In genomic region chr2:214489181-214489580, GRCh38 we compare ENCODE assay signal across 17 cellular contexts.
A peak's percentile ranks its signal among the peaks of the same experiment; 100 is the strongest.
DNase-seq lines count a peak whose midpoint lies in the region; ATAC-seq and TF ChIP-seq lines count a peak whose summit lies in the region.
"Had no signal": no experiment of that assay in that cellular context is flagged by ENCODE, and none has a peak within 500 bp of the region (broad histone marks: within the 10 kb centered on the region; RNA-seq: fewer than 3 reads in every experiment).

No MANE protein-coding gene starts in this region.

- no peaks in the 10 kb centered on the region for H3K27me3 ChIP-seq in gastroesophageal sphincter

- H3K4me3 Mint-ChIP-seq in WTC11 (no peak overlapping the region), neural crest cell (no peak overlapping the region)
- H3K4me3 Mint-ChIP-seq: CD4-positive, alpha-beta T cell had no signal

- H3K9me3 ChIP-seq in gastroesophageal sphincter, result no peaks in the 10 kb centered on the region

- TF ChIP-seq CTCF in C4-2B (conservative IDR thresholded peaks at IDR 0.05) (0 out of 2 replicates have a peak, but pooled peaks have one; percentile 15), GM12873 (IDR thresholded peaks at IDR 0.05; ENCODE audit: insufficient read depth, low read depth, low read length, missing control alignments) (peak; percentile 1), WTC11 (IDR thresholded peaks at IDR 0.05) (no peak), neural crest cell (conservative IDR thresholded peaks at IDR 0.05) (peak; percentile 25), gastroesophageal sphincter (IDR thresholded peaks at IDR 0.05) (no peak)

- no peak for TF ChIP-seq POLR2A in gastroesophageal sphincter (IDR thresholded peaks at IDR 0.05)

- ATAC-seq in WTC11 (peak; percentile 72; the same call in 1 of the 2 replicates), gastroesophageal sphincter (no peak), GM21529 (IDR thresholded peaks at IDR 0.05; ENCODE audit: unreplicated experiment) (no peak)

- H3K9me3 Mint-ChIP-seq in WTC11 (peaks cover 20% of the 10 kb centered on the region), neural crest cell (peaks cover 5% of the 10 kb centered on the region)

- 56 to 67% methylated on average over 1 to 2 of the region's 2 CpGs for WGBS in gastroesophageal sphincter (ENCODE audit: low coverage in 1 of 2), 2 donors

- CTCF ChIA-PET in WTC11 (lab: Charles Lee), result interaction anchor here (1.0 to 2.4 kb wide), 4 partner anchors 8 to 78 kb away, joined by 3 to 9 read pairs (median 4); partner anchors contain the start of gene VWC2L

- POLR2A ChIA-PET in WTC11 (lab: Charles Lee), result no interaction called here

- H3K4me1 ChIP-seq in gastroesophageal sphincter, result no peaks in the 10 kb centered on the region

- H3K4me1 Mint-ChIP-seq in WTC11 (no peaks in the 10 kb centered on the region), neural crest cell (peaks cover 4% of the 10 kb centered on the region)

- H3K36me3 ChIP-seq in gastroesophageal sphincter, result no peaks in the 10 kb centered on the region

- no peak overlapping the region for H3K27ac ChIP-seq in C4-2B
- no peak overlapping the region for H3K27ac ChIP-seq in gastroesophageal sphincter
- H3K27ac ChIP-seq: GM23248, PC-9 had no signal

- H3K27ac Mint-ChIP-seq in WTC11, result no peak overlapping the region
- no peak overlapping the region for H3K27ac Mint-ChIP-seq in neural crest cell (ENCODE audit: unreplicated experiment)
- H3K27ac Mint-ChIP-seq: CD4-positive, alpha-beta T cell had no signal

- H3K27me3 Mint-ChIP-seq in WTC11 (ENCODE audit: low read depth) (no peaks in the 10 kb centered on the region), neural crest cell (ENCODE audit: low read depth) (no peaks in the 10 kb centered on the region)
- H3K27me3 Mint-ChIP-seq: CD4-positive, alpha-beta T cell had no signal

- H3K4me3 ChIP-seq in gastroesophageal sphincter, result no peak overlapping the region
- H3K4me3 ChIP-seq: GM23248, PC-9 had no signal

- H3K36me3 Mint-ChIP-seq in WTC11, result peaks cover 4% of the 10 kb centered on the region; the same call in 1 of the 2 replicates
- H3K36me3 Mint-ChIP-seq in neural crest cell (ENCODE audit: low read depth), result peaks cover 2% of the 10 kb centered on the region

- DNase-seq in WTC11 (ENCODE audit: low spot score) (no peak), neural crest cell (ENCODE audit: low read depth, low spot score) (no peak), DMS 273 treated with DMSO at 0.1 percent for 48 hours (lab: John Stamatoyannopoulos, UW) (no peak)
- DNase-seq: ACHN; AML-193; CD4-positive, alpha-beta T cell; DMS79; GM23248; KG1; NCI-H1436 treated with DMSO at 0.1 percent for 48 hours; NCI-H2081; NCI-H748 treated with DMSO at 0.1 percent for 48 hours; PC-9 had no signal

- TF ChIP-seq EP300 in gastroesophageal sphincter (IDR thresholded peaks at IDR 0.05), result no peak

TF ChIP-seq in WTC11, 78 proteins besides CTCF, POLR2A, EP300 and RAD21 (continues in another document):
- no peak for TF ChIP-seq JAZF1 (CRISPR knock-in tag; IDR thresholded peaks at IDR 0.05)
- no peak for TF ChIP-seq OVOL2 (CRISPR knock-in tag; IDR thresholded peaks at IDR 0.05; ENCODE audit: borderline replicate concordance)
- TF ChIP-seq ZNF416 (CRISPR knock-in tag; IDR thresholded peaks at IDR 0.05), result no peak
- TF ChIP-seq ZNF425 (CRISPR knock-in tag; conservative IDR thresholded peaks at IDR 0.05), result no peak
- TF ChIP-seq STAT6 (CRISPR knock-in tag; conservative IDR thresholded peaks at IDR 0.05; ENCODE audit: low read depth), result no peak
- TF ChIP-seq FOXK1 (CRISPR knock-in tag; IDR thresholded peaks at IDR 0.05), result no peak
- TF ChIP-seq NR3C1 (CRISPR knock-in tag; conservative IDR thresholded peaks at IDR 0.05; ENCODE audit: low read depth), result no peak
- no peak for TF ChIP-seq ZNF219 (CRISPR knock-in tag; IDR thresholded peaks at IDR 0.05; ENCODE audit: borderline replicate concordance)
- TF ChIP-seq ZNF263 (CRISPR knock-in tag; IDR thresholded peaks at IDR 0.05; ENCODE audit: low read depth), result no peak
- no peak for TF ChIP-seq ARID4B (CRISPR knock-in tag; IDR thresholded peaks at IDR 0.05; ENCODE audit: borderline replicate concordance)
- no peak for TF ChIP-seq ZNF671 (CRISPR knock-in tag; IDR thresholded peaks at IDR 0.05)
- no peak for TF ChIP-seq PREB (CRISPR knock-in tag; IDR thresholded peaks at IDR 0.05; ENCODE audit: borderline replicate concordance)
- TF ChIP-seq GABPB1 (CRISPR knock-in tag; IDR thresholded peaks at IDR 0.05), result no peak
- no peak for TF ChIP-seq NR1H2 (CRISPR knock-in tag; IDR thresholded peaks at IDR 0.05)

Comparison
In these comparisons a context has a peak if more than half of its experiments do, and no peak if none do; other contexts are left out.
1. CTCF ChIP-seq: peak in C4-2B (single experiment), GM12873 (single experiment) and neural crest cell (single experiment); none in WTC11 (single experiment) and gastroesophageal sphincter (0 of 4).